Comparison of ENCODE assay signal across 26 cellular contexts in genomic region chr9:19759066-19759465, GRCh38.
"Had no signal": no experiment of that assay in that cellular context is flagged by ENCODE, and none has a peak within 500 bp of the region (broad histone marks: within the 10 kb centered on the region; RNA-seq: fewer than 3 reads in every experiment).

No MANE protein-coding gene starts in this region.

- H3K27ac ChIP-seq: SK-N-MC had no signal

- ATAC-seq: activated CD8-positive, alpha-beta memory T cell treated with anti-CD3 and anti-CD28 coated beads, Interleukin-2, amount 10 ng/mL, durations not matched to agents 7 days and 5 days; activated T-cell treated with anti-CD3 and anti-CD28 coated beads, Interleukin-2, amount 50 U/mL, for 4 hours; activated T-helper 17 cell treated with anti-CD3 and anti-CD28 coated beads, Interleukin-2, amount 50 U/mL, for 72 hours; K562; Panc1; Right ventricle myocardium inferior; WTC11 had no signal

- DNase-seq: activated CD4-positive, alpha-beta T cell treated with anti-CD3 and anti-CD28 coated beads for 48 hours; activated CD4-positive, alpha-beta T cell treated with anti-CD3 and anti-CD28 coated beads, Interleukin-2, amount 50 U/mL, for 4 hours; activated CD4-positive, CD25-positive, alpha-beta regulatory T cell treated with anti-CD3 and anti-CD28 coated beads, Interleukin-2, amount 50 U/mL, for 72 hours; activated CD8-positive, alpha-beta memory T cell treated with anti-CD3 and anti-CD28 coated beads, Interleukin-2, amount 10 ng/mL, durations not matched to agents 7 days and 5 days; activated gamma-delta T cell; activated naive CD4-positive, alpha-beta T cell treated with anti-CD3 and anti-CD28 coated beads for 36 hours; activated T-cell treated with anti-CD3 and anti-CD28 coated beads, Interleukin-2, amount 50 U/mL, for 4 hours; amygdala; Karpas-422; MM.1S; NCI-H1105; NCI-H1436; NCI-H1694 treated with DMSO at 0.1 percent for 48 hours; NCI-H2081; NCI-H510A; NCI-H748 treated with DMSO at 0.1 percent for 48 hours; NK-92 treated with Interleukin-12 subunit alpha and Interleukin-12 subunit beta, amount 100 ng/mL, for 24 hours; OCI-M1; RPMI8226; SW 1271 had no signal
